In genomic region chr1:232335261-232335660, GRCh38 we compare ENCODE assay signal across 20 cellular contexts.
A peak's percentile ranks its signal among the peaks of the same experiment; 100 is the strongest.
DNase-seq lines count a peak whose midpoint lies in the region; ATAC-seq and TF ChIP-seq lines count a peak whose summit lies in the region.
"Had no signal": no experiment of that assay in that cellular context is flagged by ENCODE, and none has a peak within 500 bp of the region (broad histone marks: within the 10 kb centered on the region; RNA-seq: fewer than 3 reads in every experiment).

No MANE protein-coding gene starts in this region.

- peaks cover 19% of the 10 kb centered on the region for H3K4me1 Mint-ChIP-seq in activated T-cell treated with anti-CD3 and anti-CD28 coated beads, Interleukin-2, amount 50 U/mL, for 24 hours (ENCODE audit: low read depth)
- peaks cover 10% of the 10 kb centered on the region for H3K4me1 Mint-ChIP-seq in central memory CD8-positive, alpha-beta T cell
- H3K4me1 Mint-ChIP-seq: activated B cell treated with CpG ODN at 0.5 μM for 24 hours; stimulated activated naive B cell treated with anti-CD40 and anti-IgM and Interleukin-4, amounts not matched to agents 10 μg/mL and 1 μg/mL and 100 μg/mL, for 72 hours had no signal

- ATAC-seq in central memory CD8-positive, alpha-beta T cell (replicated peaks; ENCODE audit: extremely low read depth, poor library complexity, severe bottlenecking), result peak; percentile 93
- peak; percentile 82 for ATAC-seq in stimulated activated naive CD8-positive, alpha-beta T cell treated with anti-CD3 and anti-CD28 coated beads, Interleukin-15, Interleukin-2, amounts not matched to agents 100 U/mL and 50 U/mL, for 24 hours
- no peak for ATAC-seq in HG03108 (IDR thresholded peaks at IDR 0.05; ENCODE audit: unreplicated experiment)
- ATAC-seq: right lobe of liver; stimulated activated naive B cell treated with anti-CD40 and anti-IgM and Interleukin-4, amounts not matched to agents 10 μg/mL and 1 μg/mL and 100 μg/mL, for 72 hours had no signal

- intact Hi-C loops in transverse colon (cut with DNase I; ENCODE audit: low total_unique reads), result no loop called here

- no peaks in the 10 kb centered on the region for H3K36me3 Mint-ChIP-seq in activated T-cell treated with anti-CD3 and anti-CD28 coated beads, Interleukin-2, amount 50 U/mL, for 24 hours (ENCODE audit: low read depth)
- no peaks in the 10 kb centered on the region for H3K36me3 Mint-ChIP-seq in central memory CD8-positive, alpha-beta T cell (ENCODE audit: insufficient read depth)
- H3K36me3 Mint-ChIP-seq: stimulated activated naive B cell treated with anti-CD40 and anti-IgM and Interleukin-4, amounts not matched to agents 10 μg/mL and 1 μg/mL and 100 μg/mL, for 72 hours had no signal

- no peaks in the 10 kb centered on the region for H3K9me3 ChIP-seq in transverse colon
- H3K9me3 ChIP-seq: ascending aorta, ovary, right lobe of liver had no signal

- in situ Hi-C loops in transverse colon (cut with MboI; ENCODE audit: low pct_ligation_motif_present in 1 of 4, low pct_unique_long_range_greater_than_20kb in 1 of 4, low sequenced_read_pairs in 3 of 4), result no loop called here

- no peaks in the 10 kb centered on the region for H3K27me3 ChIP-seq in transverse colon
- H3K27me3 ChIP-seq: ascending aorta, ovary, right lobe of liver had no signal

- H3K27ac Mint-ChIP-seq in activated T-cell treated with anti-CD3 and anti-CD28 coated beads, Interleukin-2, amount 50 U/mL, for 24 hours, result peak overlapping the region; percentile 55
- H3K27ac Mint-ChIP-seq in central memory CD8-positive, alpha-beta T cell (ENCODE audit: low read depth), result no peak overlapping the region
- H3K27ac Mint-ChIP-seq: activated B cell treated with CpG ODN at 0.5 μM for 24 hours; stimulated activated naive B cell treated with anti-CD40 and anti-IgM and Interleukin-4, amounts not matched to agents 10 μg/mL and 1 μg/mL and 100 μg/mL, for 72 hours; type B pancreatic cell had no signal

- WGBS in transverse colon (ENCODE audit: low coverage in 1 of 2), 2 donors, result 80% methylated on average over 7 of the region's 7 CpGs; no CpG with 5 or more reads in 1 of the 2 donors

- H3K9me3 Mint-ChIP-seq in activated T-cell treated with anti-CD3 and anti-CD28 coated beads, Interleukin-2, amount 50 U/mL, for 24 hours, result no peaks in the 10 kb centered on the region
- no peaks in the 10 kb centered on the region for H3K9me3 Mint-ChIP-seq in central memory CD8-positive, alpha-beta T cell
- H3K9me3 Mint-ChIP-seq: type B pancreatic cell had no signal

- TF ChIP-seq POLR2A in transverse colon (IDR thresholded peaks at IDR 0.05), result no peak

- H3K4me3 ChIP-seq in transverse colon, result no peak overlapping the region
- H3K4me3 ChIP-seq: ascending aorta, ovary, right lobe of liver had no signal

- no peak for TF ChIP-seq EP300 in transverse colon (IDR thresholded peaks at IDR 0.05; ENCODE audit: low read depth)

- H3K4me1 ChIP-seq in transverse colon, result no peaks in the 10 kb centered on the region
- H3K4me1 ChIP-seq: ascending aorta, right lobe of liver had no signal

- H3K4me3 Mint-ChIP-seq in activated T-cell treated with anti-CD3 and anti-CD28 coated beads, Interleukin-2, amount 50 U/mL, for 24 hours, result no peak overlapping the region
- H3K4me3 Mint-ChIP-seq in central memory CD8-positive, alpha-beta T cell, result no peak overlapping the region
- H3K4me3 Mint-ChIP-seq: activated B cell treated with CpG ODN at 0.5 μM for 24 hours; stimulated activated naive B cell treated with anti-CD40 and anti-IgM and Interleukin-4, amounts not matched to agents 10 μg/mL and 1 μg/mL and 100 μg/mL, for 72 hours had no signal

- no peaks in the 10 kb centered on the region for H3K36me3 ChIP-seq in transverse colon
- H3K36me3 ChIP-seq: ascending aorta, ovary, right lobe of liver had no signal

- H3K27me3 Mint-ChIP-seq in activated T-cell treated with anti-CD3 and anti-CD28 coated beads, Interleukin-2, amount 50 U/mL, for 24 hours, result peaks cover 29% of the 10 kb centered on the region
- peaks cover 39% of the 10 kb centered on the region for H3K27me3 Mint-ChIP-seq in central memory CD8-positive, alpha-beta T cell
- H3K27me3 Mint-ChIP-seq: activated B cell treated with CpG ODN at 0.5 μM for 24 hours had no signal

- no peak overlapping the region for H3K27ac ChIP-seq in transverse colon
- H3K27ac ChIP-seq: ascending aorta, ovary, right lobe of liver had no signal

- peak; percentile 5 for DNase-seq in stimulated activated CD4-positive, alpha-beta T cell treated with anti-CD3 and anti-CD28 coated beads, Interleukin-15, amount 100 ng/mL, for 24 hours
- no peak for DNase-seq in stimulated activated CD4-positive, alpha-beta T cell treated with anti-CD3 and anti-CD28 coated beads, Interleukin-4, amount 100 ng/mL, for 4 hours
- DNase-seq in activated T-cell treated with anti-CD3 and anti-CD28 coated beads, Interleukin-2, amount 50 U/mL, for 24 hours, result peak; percentile 33
- DNase-seq in central memory CD8-positive, alpha-beta T cell (ENCODE audit: low spot score in 2 of 2), result peak in 1 of 2 donors; percentile 20
- peak; percentile 11 for DNase-seq in stimulated activated naive CD8-positive, alpha-beta T cell treated with anti-CD3 and anti-CD28 coated beads, Interleukin-15, Interleukin-2, amounts not matched to agents 100 U/mL and 50 U/mL, for 24 hours
- DNase-seq in transverse colon, result no peak
- no peak for DNase-seq in activated effector memory CD4-positive, alpha-beta T cell treated with anti-CD3 and anti-CD28 coated beads, Interleukin-2, amount 50 U/mL, for 16 hours
- DNase-seq: activated B cell treated with CpG ODN at 0.5 μM for 24 hours; effector CD8-positive, alpha-beta T cell; head of caudate nucleus; KBM-7; NCI-H187; NCI-H748 treated with DMSO at 0.1 percent for 48 hours; ovary; right lobe of liver; SIG-M5; stimulated activated naive B cell treated with anti-CD40 and anti-IgM and Interleukin-4, amounts not matched to agents 10 μg/mL and 1 μg/mL and 100 μg/mL, for 72 hours had no signal

- no peak for TF ChIP-seq CTCF in transverse colon (IDR thresholded peaks at IDR 0.05)

Comparison
In these comparisons a context has a peak if more than half of its experiments do, and no peak if none do; other contexts are left out.
1. DNase-seq: peak in stimulated activated CD4-positive, alpha-beta T cell treated with anti-CD3 and anti-CD28 coated beads, Interleukin-15, amount 100 ng/mL, for 24 hours (single experiment), activated T-cell treated with anti-CD3 and anti-CD28 coated beads, Interleukin-2, amount 50 U/mL, for 24 hours (single experiment) and stimulated activated naive CD8-positive, alpha-beta T cell treated with anti-CD3 and anti-CD28 coated beads, Interleukin-15, Interleukin-2, amounts not matched to agents 100 U/mL and 50 U/mL, for 24 hours (single experiment); none in stimulated activated CD4-positive, alpha-beta T cell treated with anti-CD3 and anti-CD28 coated beads, Interleukin-4, amount 100 ng/mL, for 4 hours (0 of 2), transverse colon (single experiment) and activated effector memory CD4-positive, alpha-beta T cell treated with anti-CD3 and anti-CD28 coated beads, Interleukin-2, amount 50 U/mL, for 16 hours (single experiment).